Comparison of ENCODE assay signal across 28 cellular contexts in the genomic region with DNA sequence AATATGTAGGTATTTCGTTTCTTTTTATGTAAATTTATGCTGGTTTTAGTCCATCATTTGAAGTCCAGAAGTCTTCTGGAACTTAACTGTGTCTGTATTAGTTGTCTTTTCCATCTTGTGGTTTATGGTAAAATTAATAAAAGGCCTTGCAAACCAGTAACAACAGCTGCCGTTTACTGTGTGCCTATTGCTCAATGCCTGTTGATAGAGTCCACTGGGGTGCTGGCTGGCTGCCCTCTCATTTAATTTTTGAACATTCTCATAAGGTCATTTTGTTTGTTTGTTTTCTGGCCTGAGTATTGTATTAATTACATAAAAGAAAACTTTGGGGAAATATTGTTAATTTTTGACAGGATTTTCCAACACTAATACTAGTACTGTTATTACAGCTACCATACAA.
DNase-seq lines count a peak whose midpoint lies in the region; ATAC-seq and TF ChIP-seq lines count a peak whose summit lies in the region.
"Had no signal": no experiment of that assay in that cellular context is flagged by ENCODE, and none has a peak within 500 bp of the region (broad histone marks: within the 10 kb centered on the region; RNA-seq: fewer than 3 reads in every experiment).

No MANE protein-coding gene starts in this region.

- H3K27me3 Mint-ChIP-seq in activated T-cell treated with anti-CD3 and anti-CD28 coated beads, Interleukin-2, amount 50 U/mL, for 4 hours (ENCODE audit: low read depth), result no peaks in the 10 kb centered on the region
- H3K27me3 Mint-ChIP-seq: activated CD8-positive, alpha-beta T cell treated with anti-CD3 and anti-CD28 coated beads for 36 hours; B cell; brain; stimulated activated naive CD8-positive, alpha-beta T cell treated with anti-CD3 and anti-CD28 coated beads, Interleukin-15, amount 100 ng/mL, for 72 hours; T-helper 17 cell had no signal

- H3K4me3 ChIP-seq in fibroblast of mammary gland (ENCODE audit: control insufficient read depth, low read depth, low read length), result no peak overlapping the region
- H3K4me3 ChIP-seq: GM23338, heart right ventricle, neural progenitor cell, thyroid gland had no signal

- TF ChIP-seq CTCF in fibroblast of mammary gland (conservative IDR thresholded peaks at IDR 0.05; ENCODE audit: control insufficient read depth, insufficient read depth, low read depth, low read length), result no peak

- H3K9me3 Mint-ChIP-seq in activated T-cell treated with anti-CD3 and anti-CD28 coated beads, Interleukin-2, amount 50 U/mL, for 4 hours, result peaks cover 3% of the 10 kb centered on the region
- H3K9me3 Mint-ChIP-seq: activated CD8-positive, alpha-beta T cell treated with anti-CD3 and anti-CD28 coated beads for 36 hours; GM23338; neural progenitor cell had no signal

- ATAC-seq in activated T-cell treated with anti-CD3 and anti-CD28 coated beads, Interleukin-2, amount 50 U/mL, for 4 hours, result no peak
- ATAC-seq in HG03097 (IDR thresholded peaks at IDR 0.05; ENCODE audit: low FRiP score, unreplicated experiment), result no peak
- ATAC-seq: activated CD8-positive, alpha-beta T cell treated with anti-CD3 and anti-CD28 coated beads for 36 hours; CD8-positive, alpha-beta T cell; GM23338; SK-N-SH treated with all-trans-retinoic acid at 6 μM for 48 hours; stimulated activated naive CD8-positive, alpha-beta T cell treated with anti-CD3 and anti-CD28 coated beads, Interleukin-15, amount 100 ng/mL, for 72 hours; T-helper 17 cell had no signal

- H3K36me3 Mint-ChIP-seq in activated T-cell treated with anti-CD3 and anti-CD28 coated beads, Interleukin-2, amount 50 U/mL, for 4 hours (ENCODE audit: insufficient read depth), result no peaks in the 10 kb centered on the region
- H3K36me3 Mint-ChIP-seq: brain; CD8-positive, alpha-beta T cell; neural progenitor cell had no signal

- no peak overlapping the region for H3K4me3 Mint-ChIP-seq in activated T-cell treated with anti-CD3 and anti-CD28 coated beads, Interleukin-2, amount 50 U/mL, for 4 hours
- H3K4me3 Mint-ChIP-seq: activated CD8-positive, alpha-beta T cell treated with anti-CD3 and anti-CD28 coated beads for 36 hours; B cell; brain; CD8-positive, alpha-beta T cell; GM23338; HFFc6; neural progenitor cell; stimulated activated naive CD8-positive, alpha-beta T cell treated with anti-CD3 and anti-CD28 coated beads, Interleukin-15, amount 100 ng/mL, for 72 hours; T-helper 17 cell had no signal

- H3K4me1 Mint-ChIP-seq in activated T-cell treated with anti-CD3 and anti-CD28 coated beads, Interleukin-2, amount 50 U/mL, for 4 hours (ENCODE audit: low read depth), result no peaks in the 10 kb centered on the region
- H3K4me1 Mint-ChIP-seq: B cell; stimulated activated naive CD8-positive, alpha-beta T cell treated with anti-CD3 and anti-CD28 coated beads, Interleukin-15, amount 100 ng/mL, for 72 hours; T-helper 17 cell had no signal

- DNase-seq in GF-D8 (lab: John Stamatoyannopoulos, UW), result peak; percentile 14
- DNase-seq in OCI-M1 (lab: John Stamatoyannopoulos, UW), result peak; percentile 61
- DNase-seq in fibroblast of mammary gland (ENCODE audit: low read depth), result peak; percentile 8
- DNase-seq in non-pigmented ciliary epithelial cell (ENCODE audit: low read depth), result peak; percentile 3
- DNase-seq in NCI-H146 (lab: John Stamatoyannopoulos, UW), result no peak
- no peak for DNase-seq in activated T-cell treated with anti-CD3 and anti-CD28 coated beads, Interleukin-2, amount 50 U/mL, for 4 hours
- DNase-seq: activated CD4-positive, CD25-positive, alpha-beta regulatory T cell treated with anti-CD3 and anti-CD28 coated beads, Interleukin-2, amount 50 U/mL, for 72 hours; activated CD8-positive, alpha-beta T cell treated with anti-CD3 and anti-CD28 coated beads for 36 hours; CD8-positive, alpha-beta T cell; effector CD8-positive, alpha-beta T cell; foreskin melanocyte; HFFc6; mesenchymal stem cell; NCI-H1092; NCI-H2081 treated with DMSO at 0.1 percent for 48 hours; NCI-H226; NCI-H774; small intestine; stimulated activated naive CD8-positive, alpha-beta T cell treated with anti-CD3 and anti-CD28 coated beads, Interleukin-15, amount 100 ng/mL, for 72 hours; T-helper 17 cell; thyroid gland had no signal

Comparison
In these comparisons a context has a peak if more than half of its experiments do, and no peak if none do; other contexts are left out.
1. DNase-seq: peak in GF-D8 (single experiment), OCI-M1 (single experiment), fibroblast of mammary gland (single experiment) and non-pigmented ciliary epithelial cell (single experiment); none in NCI-H146 (single experiment) and activated T-cell treated with anti-CD3 and anti-CD28 coated beads, Interleukin-2, amount 50 U/mL, for 4 hours (single experiment).